17 cellular contexts compared by ENCODE assay signal in the genomic region with DNA sequence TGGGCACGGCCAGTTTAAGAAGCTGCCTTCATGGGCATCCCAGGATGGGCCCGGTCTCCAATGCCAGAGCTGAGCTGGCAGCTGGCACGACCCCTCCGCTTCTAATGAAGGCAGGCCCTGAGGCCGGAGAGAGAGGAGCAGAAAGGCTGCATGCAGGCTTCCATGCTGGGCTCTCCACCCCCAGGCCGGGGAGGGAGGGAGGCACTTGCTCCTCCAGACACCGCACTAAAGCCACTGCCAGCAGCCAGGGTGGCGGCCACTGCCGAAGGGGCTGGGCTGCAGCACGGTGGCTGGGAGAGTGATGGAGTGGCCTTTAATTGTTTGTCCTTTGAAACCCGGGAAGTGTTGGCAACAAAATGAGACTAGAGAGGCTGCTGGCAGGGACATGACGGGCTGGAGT.
DNase-seq lines count a peak whose midpoint lies in the region; ATAC-seq and TF ChIP-seq lines count a peak whose summit lies in the region.
"Had no signal": no experiment of that assay in that cellular context is flagged by ENCODE, and none has a peak within 500 bp of the region (broad histone marks: within the 10 kb centered on the region; RNA-seq: fewer than 3 reads in every experiment).

No MANE protein-coding gene starts in this region.

- no peak overlapping the region for H3K4me3 ChIP-seq in BE2C (ENCODE audit: low read depth, low read length)
- H3K4me3 ChIP-seq: SJCRH30 had no signal

- no peak for TF ChIP-seq CTCF in BE2C (IDR thresholded peaks at IDR 0.05; ENCODE audit: low read depth, low read length)

- no peaks in the 10 kb centered on the region for H3K4me1 ChIP-seq in BE2C
- H3K4me1 ChIP-seq: SJCRH30 had no signal

- no peaks in the 10 kb centered on the region for H3K36me3 ChIP-seq in BE2C
- H3K36me3 ChIP-seq: SJCRH30 had no signal

- H3K27me3 ChIP-seq in BE2C: peaks cover 18% of the 10 kb centered on the region

- DNase-seq in DMS153 (lab: John Stamatoyannopoulos, UW) (peak; percentile 86), NCI-H187 (lab: John Stamatoyannopoulos, UW) (peak; percentile 58 to 81), NCI-H69 (lab: John Stamatoyannopoulos, UW) (peak; percentile 80), left kidney (ENCODE audit: low read depth, low spot score) (peak; percentile 44), DMS 273 treated with DMSO at 0.1 percent for 48 hours (lab: John Stamatoyannopoulos, UW) (no peak), activated T-cell treated with anti-CD3 and anti-CD28 coated beads for 4 hours (no peak), BE2C (no peak)
- DNase-seq: CD8-positive, alpha-beta memory T cell; endodermal cell; hippocampal formation; kidney glomerular epithelial cell; NCI-H2171 treated with DMSO at 0.1 percent for 48 hours; SJCRH30; stimulated activated CD4-positive, alpha-beta T cell treated with anti-CD3 and anti-CD28 coated beads, Interleukin-4, amount 100 ng/mL, for 1 hour; T-helper 2 cell had no signal

- no peaks in the 10 kb centered on the region for H3K9me3 ChIP-seq in BE2C
- H3K9me3 ChIP-seq: SJCRH30 had no signal

- ATAC-seq in HG03521 (IDR thresholded peaks at IDR 0.05; ENCODE audit: unreplicated experiment): no peak
- ATAC-seq: WTC11 had no signal

Comparison
In these comparisons a context has a peak if more than half of its experiments do, and no peak if none do; other contexts are left out.
1. DNase-seq: peak in DMS153 (single experiment), NCI-H187 (2 of 2), NCI-H69 (single experiment) and left kidney (single experiment); none in DMS 273 treated with DMSO at 0.1 percent for 48 hours (single experiment), activated T-cell treated with anti-CD3 and anti-CD28 coated beads for 4 hours (single experiment) and BE2C (single experiment).